In genomic region chr20:31861346-31862156, GRCh38 we compare ENCODE assay signal across 9 cellular contexts. TPM values are rescaled to one million over a fixed set of nuclear protein-coding genes. Genes with fewer than 3 reads are reported as not detected.
DNase-seq lines count a peak whose midpoint lies in the region; ATAC-seq lines count a peak whose summit lies in the region.
"Had no signal": no experiment of that assay in that cellular context is flagged by ENCODE, and none has a peak within 500 bp of the region (broad histone marks: within the 10 kb centered on the region; RNA-seq: fewer than 3 reads in every experiment).

No MANE protein-coding gene starts in this region.

- H3K4me3 Mint-ChIP-seq in natural killer cell treated with Interleukin-12 subunit alpha and Interleukin-12 subunit beta and Interleukin-15 and Interleukin-18, amount 100 ng/mL, for 72 hours = peak overlapping the region; percentile 53

- H3K27me3 ChIP-seq in esophagus (ENCODE audit: control insufficient read depth in 1 of 2, insufficient read depth in 2 of 2, low read length in 2 of 2) = peaks cover 0 to 2% of the 10 kb centered on the region in 2 donors

- peak; percentile 57 for ATAC-seq in HG03175 (IDR thresholded peaks at IDR 0.05; ENCODE audit: unreplicated experiment)
- ATAC-seq in natural killer cell treated with Interleukin-12 subunit alpha and Interleukin-12 subunit beta and Interleukin-15 and Interleukin-18, amount 100 ng/mL, for 72 hours = peak; percentile 86 to 89
- ATAC-seq in HG03097 (IDR thresholded peaks at IDR 0.05; ENCODE audit: low FRiP score, unreplicated experiment) = no peak

- WGBS in esophagus, 2 donors = 6 to 9% methylated on average over 33 to 62 of the region's 62 CpGs

- H3K4me1 ChIP-seq in esophagus (ENCODE audit: control insufficient read depth in 2 of 2, insufficient read depth in 2 of 2, low read length in 1 of 2) = peaks cover 11 to 12% of the 10 kb centered on the region in 2 donors

- H3K36me3 Mint-ChIP-seq in natural killer cell treated with Interleukin-12 subunit alpha and Interleukin-12 subunit beta and Interleukin-15 and Interleukin-18, amount 100 ng/mL, for 72 hours = no peaks in the 10 kb centered on the region

- H3K27ac Mint-ChIP-seq in natural killer cell treated with Interleukin-12 subunit alpha and Interleukin-12 subunit beta and Interleukin-15 and Interleukin-18, amount 100 ng/mL, for 72 hours = no peak overlapping the region

- peak overlapping the region; percentile 57 to 60 for H3K4me3 ChIP-seq in esophagus (ENCODE audit: low read depth in 1 of 2, low read length in 2 of 2)

- H3K9me3 ChIP-seq in esophagus (ENCODE audit: control insufficient read depth in 2 of 2, insufficient read depth in 1 of 2, low read depth in 1 of 2, low read length in 1 of 2) = no peaks in the 10 kb centered on the region

- H3K27ac ChIP-seq in esophagus (ENCODE audit: low read depth in 2 of 2, low read length in 1 of 2) = no peak overlapping the region

- H3K9me3 Mint-ChIP-seq in natural killer cell treated with Interleukin-12 subunit alpha and Interleukin-12 subunit beta and Interleukin-15 and Interleukin-18, amount 100 ng/mL, for 72 hours = no peaks in the 10 kb centered on the region

- peaks cover 0 to 10% of the 10 kb centered on the region in 2 donors for H3K4me1 Mint-ChIP-seq in natural killer cell treated with Interleukin-12 subunit alpha and Interleukin-12 subunit beta and Interleukin-15 and Interleukin-18, amount 100 ng/mL, for 72 hours (ENCODE audit: low read depth in 2 of 2)

- DNase-seq in DMS114 treated with DMSO at 0.1 percent for 48 hours (lab: John Stamatoyannopoulos, UW; ENCODE audit: unreplicated experiment) (peak; percentile 4), NCI-H82 treated with DMSO at 0.1 percent for 48 hours (lab: John Stamatoyannopoulos, UW; ENCODE audit: unreplicated experiment) (peak; percentile 69)
- peak; percentile 82 for DNase-seq in activated CD8-positive, alpha-beta memory T cell treated with anti-CD3 and anti-CD28 coated beads, Interleukin-2, amount 50 U/mL, for 48 hours
- DNase-seq in natural killer cell treated with Interleukin-12 subunit alpha and Interleukin-12 subunit beta and Interleukin-15 and Interleukin-18, amount 100 ng/mL, for 72 hours (ENCODE audit: low spot score) = peak; percentile 84
- DNase-seq in stimulated activated naive CD4-positive, alpha-beta T cell (lab: John Stamatoyannopoulos, UW) = peak; percentile 23 to 61 (median 46)

- H3K27me3 Mint-ChIP-seq in natural killer cell treated with Interleukin-12 subunit alpha and Interleukin-12 subunit beta and Interleukin-15 and Interleukin-18, amount 100 ng/mL, for 72 hours = peaks cover 8 to 15% of the 10 kb centered on the region in 2 donors

- no peaks in the 10 kb centered on the region for H3K36me3 ChIP-seq in esophagus (ENCODE audit: control insufficient read depth in 2 of 2, insufficient read depth in 2 of 2, low read length in 1 of 2)

RNA-seq across cellular contexts. Expression of gene DUSP15, which starts 8.8 kb away (rescaled TPM):
- under 1 TPM; 0.55 to 0.58 TPM for polyA plus RNA-seq in esophagus
- not detected for total RNA-seq in natural killer cell treated with Interleukin-12 subunit alpha and Interleukin-12 subunit beta and Interleukin-15 and Interleukin-18, amount 100 ng/mL, for 72 hours
- total RNA-seq: T-helper 2 cell treated with Interferon-gamma antibody and Interleukin-4, amounts not matched to agents 100 ng/mL and 5 ng/mL, for 36 hours had no signal

RNA-seq across cellular contexts. Expression of gene TTLL9, which starts 8.9 kb away (rescaled TPM):
- polyA plus RNA-seq in esophagus = under 1 TPM; 0.12 to 0.14 TPM
- total RNA-seq in natural killer cell treated with Interleukin-12 subunit alpha and Interleukin-12 subunit beta and Interleukin-15 and Interleukin-18, amount 100 ng/mL, for 72 hours = not detected
- total RNA-seq: T-helper 2 cell treated with Interferon-gamma antibody and Interleukin-4, amounts not matched to agents 100 ng/mL and 5 ng/mL, for 36 hours had no signal

RNA-seq across cellular contexts. Expression of gene FOXS1, which starts 16.1 kb away (rescaled TPM):
- under 1 TPM; 0.35 to 0.41 TPM for polyA plus RNA-seq in esophagus
- not detected for total RNA-seq in natural killer cell treated with Interleukin-12 subunit alpha and Interleukin-12 subunit beta and Interleukin-15 and Interleukin-18, amount 100 ng/mL, for 72 hours
- total RNA-seq: T-helper 2 cell treated with Interferon-gamma antibody and Interleukin-4, amounts not matched to agents 100 ng/mL and 5 ng/mL, for 36 hours had no signal

RNA-seq across cellular contexts. Expression of gene MYLK2, which starts 42.4 kb away (rescaled TPM):
- under 1 TPM; 0.08 to 0.11 TPM for polyA plus RNA-seq in esophagus
- total RNA-seq in natural killer cell treated with Interleukin-12 subunit alpha and Interleukin-12 subunit beta and Interleukin-15 and Interleukin-18, amount 100 ng/mL, for 72 hours = 1 to 10 TPM in 1 of 2 donors, under 1 TPM in 1; 0.98 to 1.8 TPM

Comparison
In these comparisons a context has a peak if more than half of its experiments do, and no peak if none do; other contexts are left out.
1. DNase-seq: peak in every context shown above with its lines; median percentile 84 in natural killer cell treated with Interleukin-12 subunit alpha and Interleukin-12 subunit beta and Interleukin-15 and Interleukin-18, amount 100 ng/mL, for 72 hours; 82 in activated CD8-positive, alpha-beta memory T cell treated with anti-CD3 and anti-CD28 coated beads, Interleukin-2, amount 50 U/mL, for 48 hours; 69 in NCI-H82 treated with DMSO at 0.1 percent for 48 hours; 46 in stimulated activated naive CD4-positive, alpha-beta T cell; 4 in DMS114 treated with DMSO at 0.1 percent for 48 hours.